In genomic region chr1:154996966-154997701, GRCh38 we compare ENCODE assay signal across 1 cellular context.
TF ChIP-seq lines count a peak whose summit lies in the region.

No MANE protein-coding gene starts in this region.

TF ChIP-seq in IMR-90, 13 proteins besides CTCF, POLR2A, EP300 and RAD21:
- TF ChIP-seq NFE2L2 (IDR thresholded peaks at IDR 0.05; ENCODE audit: low read depth, low read length) (no peak), FOS (IDR thresholded peaks at IDR 0.05; ENCODE audit: low read depth, low read length) (no peak), RFX5 (IDR thresholded peaks at IDR 0.05; ENCODE audit: low read depth, low read length) (no peak), SMC3 (IDR thresholded peaks at IDR 0.05; ENCODE audit: low read depth, low read length) (no peak), MXI1 (IDR thresholded peaks at IDR 0.05; ENCODE audit: borderline replicate concordance, low read depth, low read length) (no peak)
